ENCODE assay signal across 25 cellular contexts in the genomic region with DNA sequence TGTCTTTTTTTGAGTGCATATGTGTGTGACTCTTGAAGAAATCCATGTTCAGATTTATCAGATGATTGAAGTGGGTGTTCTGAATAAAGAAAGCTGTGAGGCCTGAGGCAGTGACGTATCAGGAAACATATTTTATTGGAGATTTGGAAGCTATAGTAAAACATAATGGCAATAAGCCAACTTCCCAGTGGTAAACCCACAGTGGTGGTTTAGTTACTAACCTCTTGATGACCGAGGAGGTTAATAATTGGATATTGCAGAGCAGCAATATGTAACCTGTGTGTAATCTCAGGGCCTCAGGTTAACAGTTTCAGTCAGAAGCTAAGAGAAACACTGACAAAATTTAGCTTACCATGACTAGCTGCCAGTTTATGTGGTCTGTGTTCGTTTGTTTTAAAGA. TPM values are rescaled to one million over a fixed set of nuclear protein-coding genes. Genes with fewer than 3 reads are reported as not detected.
A peak's percentile ranks its signal among the peaks of the same experiment; 100 is the strongest.
DNase-seq lines count a peak whose midpoint lies in the region; ATAC-seq and TF ChIP-seq lines count a peak whose summit lies in the region.
"Had no signal": no experiment of that assay in that cellular context is flagged by ENCODE, and none has a peak within 500 bp of the region (broad histone marks: within the 10 kb centered on the region; RNA-seq: fewer than 3 reads in every experiment).

No MANE protein-coding gene starts in this region.

- TF ChIP-seq CTCF in fibroblast of lung (conservative IDR thresholded peaks at IDR 0.05 in 1 of 2, IDR thresholded peaks at IDR 0.05 in 1 of 2; ENCODE audit: low read depth in 1 of 2, low read length in 2 of 2) (no peak), osteocyte (IDR thresholded peaks at IDR 0.05) (no peak), thyroid gland (IDR thresholded peaks at IDR 0.05) (no peak)

- peaks cover 9% of the 10 kb centered on the region for H3K4me1 ChIP-seq in fibroblast of lung (ENCODE audit: control insufficient read depth, extremely low read depth, insufficient read depth, low read length)
- H3K4me1 ChIP-seq in thyroid gland, result peaks cover 53 to 56% of the 10 kb centered on the region in 2 donors

- peaks cover 5% of the 10 kb centered on the region for H4K20me1 ChIP-seq in fibroblast of lung (ENCODE audit: control insufficient read depth, extremely low read depth, insufficient read depth, low read length)

- no peak overlapping the region for H2AFZ ChIP-seq in fibroblast of lung (ENCODE audit: low read length)

- no peaks in the 10 kb centered on the region for H3K27me3 ChIP-seq in fibroblast of lung (ENCODE audit: control insufficient read depth, insufficient read depth, low read length)
- H3K27me3 ChIP-seq in thyroid gland, result no peaks in the 10 kb centered on the region
- H3K27me3 ChIP-seq: breast epithelium, tibial artery had no signal

- WGBS in thyroid gland, 2 donors, result 90 to 93% methylated on average over 3 of the region's 3 CpGs

- peaks cover 99% of the 10 kb centered on the region for H3K79me2 ChIP-seq in fibroblast of lung (ENCODE audit: control insufficient read depth, insufficient read depth, low read length)

- peak overlapping the region; percentile 58 for H3K4me2 ChIP-seq in fibroblast of lung (ENCODE audit: extremely low read depth, insufficient read depth, low read length)
- H3K4me2 ChIP-seq: KMS-11 had no signal

- H3K27ac ChIP-seq in fibroblast of lung (ENCODE audit: insufficient read depth, low read length), result no peak overlapping the region
- no peak overlapping the region for H3K27ac ChIP-seq in thyroid gland
- H3K27ac ChIP-seq: KMS-11, lower lobe of right lung, tibial artery had no signal

- no peaks in the 10 kb centered on the region for H3K27me3 Mint-ChIP-seq in osteocyte (ENCODE audit: unreplicated experiment)
- H3K27me3 Mint-ChIP-seq: activated B cell treated with CpG ODN at 0.5 μM for 24 hours; activated naive CD8-positive, alpha-beta T cell treated with anti-CD3 and anti-CD28 coated beads for 36 hours had no signal

- H3K9me3 ChIP-seq in fibroblast of lung (ENCODE audit: control insufficient read depth, insufficient read depth, low read depth, low read length) (no peaks in the 10 kb centered on the region), thyroid gland (no peaks in the 10 kb centered on the region)
- H3K9me3 ChIP-seq: breast epithelium, lower lobe of right lung, tibial artery had no signal

- H3K36me3 ChIP-seq in fibroblast of lung (ENCODE audit: control insufficient read depth, insufficient read depth, low read length) (peaks cover 19% of the 10 kb centered on the region), thyroid gland (no peaks in the 10 kb centered on the region)
- H3K36me3 ChIP-seq: breast epithelium had no signal

- no peak overlapping the region for H3K9ac ChIP-seq in fibroblast of lung (ENCODE audit: insufficient read depth, low read length)
- H3K9ac ChIP-seq: KMS-11 had no signal

- DNase-seq in ELR (ENCODE audit: low read depth) (peak; percentile 84), fibroblast of lung (ENCODE audit: low read depth in 2 of 2) (peak in 1 of 2 donors; percentile 50), osteocyte (ENCODE audit: extremely low spot score, unreplicated experiment) (no peak), thyroid gland (no peak), COR-L47 (lab: John Stamatoyannopoulos, UW) (no peak), NCI-H2171 treated with DMSO at 0.1 percent for 48 hours (lab: John Stamatoyannopoulos, UW) (no peak)
- DNase-seq: activated B cell treated with CpG ODN at 0.5 μM for 24 hours; activated CD8-positive, alpha-beta memory T cell treated with anti-CD3 and anti-CD28 coated beads for 24 hours; activated naive CD8-positive, alpha-beta T cell treated with anti-CD3 and anti-CD28 coated beads for 36 hours; erythroblast; head of caudate nucleus; lower lobe of right lung; naive thymus-derived CD8-positive, alpha-beta T cell; NCI-H1105; NCI-H2107; NCI-H524 treated with DMSO at 0.1 percent for 48 hours; Right ventricle myocardium superior; stimulated activated CD4-positive, alpha-beta T cell treated with anti-CD3 and anti-CD28 coated beads, Interleukin-12 subunit alpha, Interleukin-12 subunit beta, amount 100 ng/mL, for 4 hours; T-helper 2 cell; tibial artery had no signal

- H3K9me3 Mint-ChIP-seq in osteocyte (ENCODE audit: unreplicated experiment), result no peaks in the 10 kb centered on the region
- H3K9me3 Mint-ChIP-seq: activated B cell treated with CpG ODN at 0.5 μM for 24 hours; activated naive CD8-positive, alpha-beta T cell treated with anti-CD3 and anti-CD28 coated beads for 36 hours; dendritic cell treated with granulocyte-macrophage colony-stimulating factor and Interleukin-4, amounts not matched to agents 40 ng/mL and 50 ng/mL, for 4 days; naive thymus-derived CD8-positive, alpha-beta T cell had no signal

- H3K27ac Mint-ChIP-seq in osteocyte (ENCODE audit: unreplicated experiment), result peak overlapping the region; percentile 57
- H3K27ac Mint-ChIP-seq: activated B cell treated with CpG ODN at 0.5 μM for 24 hours; activated naive CD8-positive, alpha-beta T cell treated with anti-CD3 and anti-CD28 coated beads for 36 hours; dendritic cell treated with granulocyte-macrophage colony-stimulating factor and Interleukin-4, amounts not matched to agents 40 ng/mL and 50 ng/mL, for 4 days; naive thymus-derived CD8-positive, alpha-beta T cell had no signal

- H3K4me3 ChIP-seq in fibroblast of lung (replicated peaks in 1 of 4; ENCODE audit: control extremely low read depth in 1 of 4, insufficient read depth in 1 of 4, low read depth in 3 of 4, low read length in 4 of 4), result peak overlapping the region in 1 of 4 experiments; percentile 73
- H3K4me3 ChIP-seq in thyroid gland (replicated peaks in 1 of 3), result no peak overlapping the region
- H3K4me3 ChIP-seq: breast epithelium, lower lobe of right lung, tibial artery had no signal

- peak; percentile 52 for ATAC-seq in HG03354 (IDR thresholded peaks at IDR 0.05; ENCODE audit: poor library complexity, severe bottlenecking, unreplicated experiment)
- ATAC-seq in GM21619 (IDR thresholded peaks at IDR 0.05; ENCODE audit: unreplicated experiment), result no peak
- ATAC-seq: lower lobe of right lung; naive thymus-derived CD8-positive, alpha-beta T cell had no signal

- peaks cover 77% of the 10 kb centered on the region for H3K36me3 Mint-ChIP-seq in osteocyte (ENCODE audit: unreplicated experiment)

- no peak for TF ChIP-seq POLR2A in thyroid gland (IDR thresholded peaks at IDR 0.05)

- H3K4me1 Mint-ChIP-seq in osteocyte (ENCODE audit: unreplicated experiment), result peaks cover 93% of the 10 kb centered on the region

- intact Hi-C loops in thyroid gland (cut with DNase I), result no loop called here

- no peak overlapping the region for H3K4me3 Mint-ChIP-seq in osteocyte (ENCODE audit: unreplicated experiment)
- H3K4me3 Mint-ChIP-seq: activated B cell treated with CpG ODN at 0.5 μM for 24 hours; activated naive CD8-positive, alpha-beta T cell treated with anti-CD3 and anti-CD28 coated beads for 36 hours; dendritic cell treated with granulocyte-macrophage colony-stimulating factor and Interleukin-4, amounts not matched to agents 40 ng/mL and 50 ng/mL, for 4 days; naive thymus-derived CD8-positive, alpha-beta T cell had no signal

RNA-seq across cellular contexts. Expression of a gene that starts 6.9 kb away (rescaled TPM):
- 38.3 and 81.6 TPM in 2 replicates for total RNA-seq in fibroblast of lung
- polyA plus RNA-seq in fibroblast of lung, result 115 and 185 TPM in 2 replicates
- 75.7 and 119 TPM in 2 replicates for polyA plus RNA-seq in fibroblast of lung (2012)
- polyA minus RNA-seq in fibroblast of lung (ENCODE audit: low replicate concordance), result 331 and 431 TPM in 2 replicates
- 111 and 116 TPM in 2 replicates for total RNA-seq in osteocyte
- total RNA-seq in thyroid gland, result 10 to 100 TPM; 25.3 to 29.7 (median 27.5) TPM
